In the genomic region with DNA sequence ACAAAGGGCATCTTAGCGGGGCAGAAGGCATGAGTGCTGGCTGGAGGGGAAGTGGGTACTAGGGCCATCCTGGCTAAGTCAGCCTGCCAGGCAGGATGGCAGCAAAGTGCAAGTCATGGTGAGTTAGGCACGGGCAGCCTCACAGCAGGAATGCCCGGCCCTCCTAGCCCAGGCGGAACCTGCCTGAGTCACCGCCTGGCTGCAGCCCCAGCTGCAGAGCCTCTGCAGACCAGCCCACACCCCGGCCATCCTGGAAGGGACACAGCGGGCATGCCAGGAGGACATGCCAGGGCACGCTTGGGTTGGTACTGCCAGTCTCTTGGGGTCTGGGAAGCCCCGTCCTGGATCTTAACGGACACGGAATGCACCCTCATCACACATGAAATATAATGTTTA, we compare ENCODE assay signal across 9 cellular contexts. TPM values are rescaled to one million over a fixed set of nuclear protein-coding genes. Genes with fewer than 3 reads are reported as not detected.
DNase-seq lines count a peak whose midpoint lies in the region; ATAC-seq and TF ChIP-seq lines count a peak whose summit lies in the region.
"Had no signal": no experiment of that assay in that cellular context is flagged by ENCODE, and none has a peak within 500 bp of the region (broad histone marks: within the 10 kb centered on the region; RNA-seq: fewer than 3 reads in every experiment).

No MANE protein-coding gene starts in this region.

- no peak for ATAC-seq in GM21390 (IDR thresholded peaks at IDR 0.05; ENCODE audit: unreplicated experiment)
- no peak for ATAC-seq in HG02571 (IDR thresholded peaks at IDR 0.05; ENCODE audit: unreplicated experiment)

- H3K27me3 ChIP-seq in suprapubic skin = no peaks in the 10 kb centered on the region

- peak in 39 of 76 experiments; percentile 4 to 64 (median 33) for DNase-seq in HUDEP-2 (lab: John Stamatoyannopoulos, UW; ENCODE audit: unreplicated experiment in 76 of 76)
- peak; percentile 80 for DNase-seq in islet precursor cell
- no peak for DNase-seq in suprapubic skin (ENCODE audit: low spot score in 2 of 2)
- no peak for DNase-seq in hepatic stellate cell (ENCODE audit: low spot score)
- DNase-seq: DND-41 had no signal

- H3K27ac ChIP-seq in 22Rv1 (peak overlapping the region; percentile 34), angular gyrus (ENCODE audit: low read depth, low read length) (peak overlapping the region; percentile 77), suprapubic skin (peak overlapping the region; percentile 77)

- H3K9me3 ChIP-seq in suprapubic skin = no peaks in the 10 kb centered on the region

- no peaks in the 10 kb centered on the region for H3K36me3 ChIP-seq in suprapubic skin

- H3K4me3 ChIP-seq in suprapubic skin = no peak overlapping the region

- TF ChIP-seq CTCF in 22Rv1 (IDR thresholded peaks at IDR 0.05) = no peak
- no peak for TF ChIP-seq CTCF in suprapubic skin (IDR thresholded peaks at IDR 0.05)

- H3K4me1 ChIP-seq in suprapubic skin = peaks cover 47% of the 10 kb centered on the region

- TF ChIP-seq EP300 in suprapubic skin (IDR thresholded peaks at IDR 0.05) = no peak

- WGBS in suprapubic skin = 32% methylated on average over 10 of the region's 11 CpGs

- TF ChIP-seq POLR2A in suprapubic skin (IDR thresholded peaks at IDR 0.05) = no peak

RNA-seq across cellular contexts. Expression of gene ALDH3A1, which starts 4.9 kb away (rescaled TPM):
- 100 to 1,000 TPM in 2 of 4 donors, 10 to 100 TPM in 2; 41.7 to 128 (median 83.9) TPM for total RNA-seq in suprapubic skin

RNA-seq across cellular contexts. Expression of gene SLC47A2, which starts 36.7 kb away (rescaled TPM):
- total RNA-seq in suprapubic skin = 1 to 10 TPM in 2 of 4 donors, under 1 TPM in 1, not detected in 1; 0.96 to 7.9 (median 2.5) TPM

Comparison
In these comparisons a context has a peak if more than half of its experiments do, and no peak if none do; other contexts are left out.
1. DNase-seq: peak in HUDEP-2 (39 of 76) and islet precursor cell (single experiment); none in suprapubic skin (0 of 2) and hepatic stellate cell (single experiment).
2. Peak in every context shown above with its lines, with median percentiles within 50 percentile points of each other: H3K27ac ChIP-seq.